In genomic region chr9:78316151-78316892, GRCh38 we compare ENCODE assay signal across 18 cellular contexts. TPM values are rescaled to one million over a fixed set of nuclear protein-coding genes. Genes with fewer than 3 reads are reported as not detected.
A peak's percentile ranks its signal among the peaks of the same experiment; 100 is the strongest.
DNase-seq lines count a peak whose midpoint lies in the region; ATAC-seq and TF ChIP-seq lines count a peak whose summit lies in the region.
"Had no signal": no experiment of that assay in that cellular context is flagged by ENCODE, and none has a peak within 500 bp of the region (broad histone marks: within the 10 kb centered on the region; RNA-seq: fewer than 3 reads in every experiment).

No MANE protein-coding gene starts in this region.

- H3K36me3 Mint-ChIP-seq in WTC11 = peaks cover 87% of the 10 kb centered on the region
- peaks cover 57% of the 10 kb centered on the region for H3K36me3 Mint-ChIP-seq in chondrocyte (ENCODE audit: low read depth)
- peaks cover 70% of the 10 kb centered on the region for H3K36me3 Mint-ChIP-seq in osteocyte (ENCODE audit: unreplicated experiment)

- DNase-seq in activated CD8-positive, alpha-beta memory T cell treated with anti-CD3 and anti-CD28 coated beads, Interleukin-2, amount 50 U/mL, for 48 hours = peak; percentile 30
- DNase-seq in activated CD8-positive, alpha-beta memory T cell treated with anti-CD3 and anti-CD28 coated beads, Interleukin-2, amount 50 U/mL, for 4 hours = no peak
- no peak for DNase-seq in WTC11 (ENCODE audit: low spot score)
- DNase-seq in chondrocyte (ENCODE audit: low spot score) = no peak
- DNase-seq in osteocyte (ENCODE audit: extremely low spot score, unreplicated experiment) = peak; percentile 53
- no peak for DNase-seq in DMS114 treated with DMSO at 0.1 percent for 48 hours (lab: John Stamatoyannopoulos, UW; ENCODE audit: unreplicated experiment)
- no peak for DNase-seq in NCI-H1694 (lab: John Stamatoyannopoulos, UW)
- DNase-seq: DMS79 treated with DMSO at 0.1 percent for 48 hours; GDM1; MV-4-11; NCI-H1436; NCI-H2081; NCI-H2227 treated with DMSO at 0.1 percent for 48 hours; NCI-H69; NK-92 treated with Interleukin-12 subunit alpha and Interleukin-12 subunit beta, amount 100 ng/mL, for 24 hours; OCI-M1; RPMI8226 had no signal

- H3K4me3 Mint-ChIP-seq in WTC11 = no peak overlapping the region
- no peak overlapping the region for H3K4me3 Mint-ChIP-seq in chondrocyte (ENCODE audit: unreplicated experiment)
- H3K4me3 Mint-ChIP-seq in osteocyte (ENCODE audit: unreplicated experiment) = no peak overlapping the region

- H3K9me3 Mint-ChIP-seq in WTC11 = no peaks in the 10 kb centered on the region
- no peaks in the 10 kb centered on the region for H3K9me3 Mint-ChIP-seq in chondrocyte (ENCODE audit: low read depth)
- no peaks in the 10 kb centered on the region for H3K9me3 Mint-ChIP-seq in osteocyte (ENCODE audit: unreplicated experiment)

- H3K27ac Mint-ChIP-seq in WTC11 = peak overlapping the region; percentile 62; the same call in 1 of the 2 replicates
- peak overlapping the region; percentile 32 for H3K27ac Mint-ChIP-seq in chondrocyte (ENCODE audit: unreplicated experiment)
- no peak overlapping the region for H3K27ac Mint-ChIP-seq in osteocyte (ENCODE audit: unreplicated experiment)

- H3K27me3 Mint-ChIP-seq in WTC11 (ENCODE audit: low read depth) (no peaks in the 10 kb centered on the region), chondrocyte (ENCODE audit: low read depth) (no peaks in the 10 kb centered on the region), osteocyte (ENCODE audit: unreplicated experiment) (no peaks in the 10 kb centered on the region)

- CTCF ChIA-PET in WTC11 (lab: Charles Lee) = interaction anchor here (0.7 kb wide), 1 partner anchor 53 kb away, joined by 3 read pairs; no protein-coding TSS in a partner anchor

- TF ChIP-seq CTCF in WTC11 (IDR thresholded peaks at IDR 0.05) (no peak), chondrocyte (IDR thresholded peaks at IDR 0.05) (no peak), osteocyte (IDR thresholded peaks at IDR 0.05) (no peak)

- ATAC-seq in WTC11 (peak; percentile 67), HG02938 (IDR thresholded peaks at IDR 0.05; ENCODE audit: unreplicated experiment) (no peak)

- H3K4me1 Mint-ChIP-seq in WTC11 (peaks cover 8% of the 10 kb centered on the region; the same call in 1 of the 2 replicates), chondrocyte (ENCODE audit: low read depth) (peaks cover 26% of the 10 kb centered on the region), osteocyte (ENCODE audit: unreplicated experiment) (peaks cover 8% of the 10 kb centered on the region)

- POLR2A ChIA-PET in WTC11 (lab: Charles Lee) = interaction anchor here (0.6 to 2.8 kb wide), 3 partner anchors 8 to 19 kb away, joined by 3 to 16 read pairs (median 8); partner anchors contain the start of gene PSAT1

TF ChIP-seq in WTC11, 78 proteins besides CTCF, POLR2A, EP300 and RAD21:
- TF ChIP-seq KAT7 (CRISPR knock-in tag; IDR thresholded peaks at IDR 0.05; ENCODE audit: borderline replicate concordance) (no peak), GABPB1 (CRISPR knock-in tag; IDR thresholded peaks at IDR 0.05) (no peak), SMAD4 (CRISPR knock-in tag; IDR thresholded peaks at IDR 0.05) (no peak)
TF ChIP-seq in WTC11: peak in this region for 0.

RNA-seq across cellular contexts. Expression of gene PSAT1, which starts 19.4 kb away (rescaled TPM):
- total RNA-seq in WTC11 (2021) (169 to 240 TPM (median 173 TPM) in 3 replicates), chondrocyte (45.0 to 302 TPM (median 299 TPM) in 3 replicates), osteocyte (171 and 179 TPM in 2 replicates)

Comparison
In these comparisons a context has a peak if more than half of its experiments do, and no peak if none do; other contexts are left out.
1. DNase-seq: peak in activated CD8-positive, alpha-beta memory T cell treated with anti-CD3 and anti-CD28 coated beads, Interleukin-2, amount 50 U/mL, for 48 hours (single experiment) and osteocyte (single experiment); none in activated CD8-positive, alpha-beta memory T cell treated with anti-CD3 and anti-CD28 coated beads, Interleukin-2, amount 50 U/mL, for 4 hours (single experiment), WTC11 (single experiment), chondrocyte (single experiment), DMS114 treated with DMSO at 0.1 percent for 48 hours (single experiment) and NCI-H1694 (single experiment).